16 cellular contexts compared by ENCODE assay signal in the genomic region with DNA sequence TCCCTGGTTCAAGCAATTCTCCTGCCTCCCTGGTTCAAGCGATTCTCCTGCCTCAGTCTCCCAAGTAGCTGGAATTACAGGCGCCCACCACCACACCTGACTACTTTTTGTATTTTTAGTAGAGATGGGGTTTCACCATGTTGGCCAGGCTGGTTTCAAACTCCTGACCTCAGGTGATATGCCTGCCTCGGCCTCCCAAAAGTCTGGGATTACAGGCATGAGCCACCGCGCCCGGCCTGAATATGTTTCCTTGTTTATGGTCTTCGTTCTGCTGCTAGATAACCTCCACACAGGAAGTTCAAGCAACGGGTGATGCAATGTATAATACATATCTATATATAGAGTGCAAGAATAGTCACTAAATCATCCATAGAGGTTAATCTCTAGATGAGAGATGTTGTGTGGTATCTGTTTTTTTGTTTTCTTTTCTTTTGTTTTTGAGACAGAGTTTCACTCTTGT. TPM values are rescaled to one million over a fixed set of nuclear protein-coding genes. Genes with fewer than 3 reads are reported as not detected.
"Had no signal": no experiment of that assay in that cellular context is flagged by ENCODE, and none has a peak within 500 bp of the region (broad histone marks: within the 10 kb centered on the region; RNA-seq: fewer than 3 reads in every experiment).

No MANE protein-coding gene starts in this region.

RNA-seq across cellular contexts. Expression of a gene that starts 20.9 kb away (rescaled TPM):
- total RNA-seq: activated CD8-positive, alpha-beta memory T cell treated with anti-CD3 and anti-CD28 coated beads for 36 hours; activated T-helper 1 cell treated with anti-CD3 and anti-CD28 coated beads, Interleukin-12 subunit alpha, Interleukin-12 subunit beta, Interleukin-2, Interleukin-4 antibody, amounts not matched to agents 30 ng/mL and 10 ng/mL and 1 ng/mL, durations not matched to agents 14 hours and 24 hours and 36 hours; colonic mucosa; esophagus mucosa; gastroesophageal sphincter; heart left ventricle; kidney epithelial cell; left ventricle myocardium inferior; mononuclear cell; ovary; psoas muscle; right cardiac atrium; suprapubic skin; T-cell; transverse colon; vagina had no signal

RNA-seq across cellular contexts. Expression of a gene that starts 25.2 kb away (rescaled TPM):
- total RNA-seq: esophagus mucosa, kidney epithelial cell, suprapubic skin, transverse colon, vagina had no signal
